Comparison of ENCODE assay signal across 8 cellular contexts in the genomic region with DNA sequence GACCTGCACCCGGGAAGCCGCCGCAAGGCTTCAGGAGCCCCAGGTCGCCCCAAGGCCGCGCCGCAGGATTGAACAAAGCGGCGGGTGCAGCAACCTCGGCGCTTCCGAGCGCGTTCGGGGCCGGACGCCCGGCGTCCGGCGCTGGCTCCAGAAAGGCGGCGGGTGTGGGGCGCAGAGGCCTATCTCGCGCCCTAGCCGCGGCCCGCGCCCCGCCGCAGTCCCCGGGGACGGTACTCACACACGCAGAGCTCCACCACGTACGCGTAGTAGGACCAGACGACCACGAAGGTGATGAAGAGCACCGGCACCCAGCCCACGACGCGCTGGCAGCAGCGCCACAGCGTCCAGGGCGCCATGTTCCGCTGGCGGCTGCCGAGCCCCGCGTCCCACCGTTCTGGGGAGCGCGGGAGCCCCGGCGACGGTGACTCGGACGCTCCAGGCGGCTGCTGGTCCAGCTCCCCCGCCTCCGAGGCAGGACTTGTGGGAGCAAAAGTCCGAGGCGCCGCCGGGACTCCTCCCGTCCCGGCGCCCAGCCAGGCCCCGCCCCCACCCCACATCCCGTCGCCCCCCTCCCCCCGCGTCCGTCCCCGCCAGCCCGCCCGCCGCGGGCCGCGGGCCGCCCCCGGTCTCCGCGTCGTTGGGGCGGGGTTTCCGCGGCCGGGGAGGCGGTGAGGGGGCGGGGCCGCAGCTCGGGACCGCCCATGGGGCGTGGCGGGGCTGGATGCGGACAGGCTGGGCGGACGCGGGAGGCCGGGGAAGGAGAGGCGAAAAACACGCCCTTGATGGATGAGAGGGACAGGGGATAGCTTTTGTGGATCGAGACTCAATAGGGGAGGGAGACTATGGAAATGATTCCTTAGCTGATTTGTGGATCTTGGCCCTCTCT. TPM values are rescaled to one million over a fixed set of nuclear protein-coding genes. Genes with fewer than 3 reads are reported as not detected.
A peak's percentile ranks its signal among the peaks of the same experiment; 100 is the strongest.
DNase-seq lines count a peak whose midpoint lies in the region; ATAC-seq and TF ChIP-seq lines count a peak whose summit lies in the region.

A gene with protein sequence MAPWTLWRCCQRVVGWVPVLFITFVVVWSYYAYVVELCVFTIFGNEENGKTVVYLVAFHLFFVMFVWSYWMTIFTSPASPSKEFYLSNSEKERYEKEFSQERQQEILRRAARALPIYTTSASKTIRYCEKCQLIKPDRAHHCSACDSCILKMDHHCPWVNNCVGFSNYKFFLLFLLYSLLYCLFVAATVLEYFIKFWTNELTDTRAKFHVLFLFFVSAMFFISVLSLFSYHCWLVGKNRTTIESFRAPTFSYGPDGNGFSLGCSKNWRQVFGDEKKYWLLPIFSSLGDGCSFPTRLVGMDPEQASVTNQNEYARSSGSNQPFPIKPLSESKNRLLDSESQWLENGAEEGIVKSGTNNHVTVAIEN (minus strand): TSS at position 488 of the 886 bp plus-strand sequence. CDS start 132 bp downstream, at position 356.

- CTCF ChIA-PET in OCI-LY7 (lab: Charles Lee; ENCODE audit: unreplicated experiment): interaction anchor here (0.8 kb wide), 1 partner anchor 18 kb away, joined by 3 read pairs; no protein-coding TSS in a partner anchor

- H3K4me1 ChIP-seq in OCI-LY7 (ENCODE audit: insufficient read depth, low read length, poor library complexity, severe bottlenecking): peaks cover 20% of the 10 kb centered on the region

- peaks cover 6% of the 10 kb centered on the region for H3K9me3 ChIP-seq in OCI-LY7 (ENCODE audit: low read length)

- H3K4me2 ChIP-seq in OCI-LY7 (ENCODE audit: low read length): peak within 1 kb of the TSS; percentile 90

- peaks cover 18% of the 10 kb centered on the region for H4K20me1 ChIP-seq in OCI-LY7 (ENCODE audit: insufficient read depth, low read length)

- peak; percentile 87 for DNase-seq in COLO829 (ENCODE audit: low spot score)
- peak; percentile 6 for DNase-seq in HS-5 (ENCODE audit: low read depth)
- peak; percentile 86 for DNase-seq in OCI-LY7 (ENCODE audit: low spot score)
- peak; percentile 93 for DNase-seq in activated T-cell treated with anti-CD3 and anti-CD28 coated beads for 48 hours (ENCODE audit: low read depth)
- DNase-seq in epithelial cell of prostate (ENCODE audit: low read depth, low spot score): no peak
- DNase-seq in mucosa of gallbladder (ENCODE audit: low spot score): peak; percentile 91
- peak; percentile 74 to 75 for DNase-seq in stimulated activated CD8-positive, alpha-beta memory T cell treated with anti-CD3 and anti-CD28 coated beads, Interleukin-4, amount 100 ng/mL, for 4 hours (ENCODE audit: low read depth in 2 of 2, low spot score in 1 of 2)

- peaks cover 45% of the 10 kb centered on the region for H3K79me2 ChIP-seq in OCI-LY7 (ENCODE audit: insufficient read depth, low read depth, low read length)

- peak within 1 kb of the TSS; percentile 83 for H2AFZ ChIP-seq in OCI-LY7 (ENCODE audit: low read length)

- POLR2A ChIA-PET in OCI-LY7 (lab: Charles Lee): interaction anchor here (0.6 to 1.7 kb wide), 4 partner anchors 83 to 981 kb away, joined by 3 to 4 read pairs (median 3); no protein-coding TSS in a partner anchor

- no peak for TF ChIP-seq CTCF in OCI-LY7 (conservative IDR thresholded peaks at IDR 0.05; ENCODE audit: low read length)

- no peaks in the 10 kb centered on the region for H3K9me2 ChIP-seq in OCI-LY7 (ENCODE audit: insufficient read depth, low read length)

- peak within 1 kb of the TSS; percentile 81 for H3K4me3 ChIP-seq in OCI-LY7 (ENCODE audit: low read depth, low read length, poor library complexity, severe bottlenecking)

- peaks cover 11% of the 10 kb centered on the region for H3K36me3 ChIP-seq in OCI-LY7 (ENCODE audit: insufficient read depth, low read length)

- BruUV-seq in OCI-LY7 (replicated peaks; lab: Mats Ljungman, UMichigan): no TSS peak

- peak; percentile 88 for ATAC-seq in GM19463 (IDR thresholded peaks at IDR 0.05; ENCODE audit: unreplicated experiment)

- intact Hi-C loops in OCI-LY7 (cut with micrococcal nuclease; ENCODE audit: unreplicated experiment): loop anchor here (2.0 to 5.0 kb wide), 2 partner anchors 160 to 213 kb away; a partner anchor contains a TSS

- H3K27ac ChIP-seq in OCI-LY7 (ENCODE audit: low read depth, low read length, poor library complexity, severe bottlenecking) (peak within 1 kb of the TSS; percentile 77), epithelial cell of prostate (peak within 1 kb of the TSS; percentile 78)

RNA-seq across cellular contexts. Expression of the gene that starts here (rescaled TPM):
- total RNA-seq in OCI-LY7 (2014; rRNA removed; shearing (Covaris generic)): 37.1 and 39.6 TPM in 2 replicates
- total RNA-seq in OCI-LY7 (2022) (54.4 and 60.1 TPM in 2 replicates), mucosa of gallbladder (76.2 TPM)
